Comparison of ENCODE assay signal across 1 cellular context in the genomic region with DNA sequence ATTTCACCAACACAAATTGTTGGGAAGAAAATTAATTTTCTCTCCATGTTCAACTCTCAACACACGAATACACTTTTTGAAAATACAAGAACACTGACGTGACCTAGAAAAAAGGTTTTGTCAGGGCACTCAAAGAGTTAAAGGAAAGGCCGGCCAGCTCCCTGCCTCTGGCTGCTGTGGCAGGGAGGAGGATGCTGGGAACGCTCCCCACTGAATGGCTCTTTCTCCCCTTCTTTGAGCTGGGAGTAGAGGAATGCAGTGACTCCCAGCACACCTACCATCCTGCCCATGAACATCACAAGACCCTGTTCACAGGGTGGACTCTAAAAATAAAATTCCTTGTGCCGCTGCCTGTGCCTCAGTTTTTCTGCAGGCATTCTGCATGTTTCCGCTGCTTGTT.
A peak's percentile ranks its signal among the peaks of the same experiment; 100 is the strongest.
TF ChIP-seq lines count a peak whose summit lies in the region.

No MANE protein-coding gene starts in this region.

TF ChIP-seq in K562, 482 proteins besides CTCF, POLR2A, EP300 and RAD21:
- TF ChIP-seq ZNF217 (CRISPR knock-in tag; IDR thresholded peaks at IDR 0.05), result no peak
- TF ChIP-seq, protein P1, sequence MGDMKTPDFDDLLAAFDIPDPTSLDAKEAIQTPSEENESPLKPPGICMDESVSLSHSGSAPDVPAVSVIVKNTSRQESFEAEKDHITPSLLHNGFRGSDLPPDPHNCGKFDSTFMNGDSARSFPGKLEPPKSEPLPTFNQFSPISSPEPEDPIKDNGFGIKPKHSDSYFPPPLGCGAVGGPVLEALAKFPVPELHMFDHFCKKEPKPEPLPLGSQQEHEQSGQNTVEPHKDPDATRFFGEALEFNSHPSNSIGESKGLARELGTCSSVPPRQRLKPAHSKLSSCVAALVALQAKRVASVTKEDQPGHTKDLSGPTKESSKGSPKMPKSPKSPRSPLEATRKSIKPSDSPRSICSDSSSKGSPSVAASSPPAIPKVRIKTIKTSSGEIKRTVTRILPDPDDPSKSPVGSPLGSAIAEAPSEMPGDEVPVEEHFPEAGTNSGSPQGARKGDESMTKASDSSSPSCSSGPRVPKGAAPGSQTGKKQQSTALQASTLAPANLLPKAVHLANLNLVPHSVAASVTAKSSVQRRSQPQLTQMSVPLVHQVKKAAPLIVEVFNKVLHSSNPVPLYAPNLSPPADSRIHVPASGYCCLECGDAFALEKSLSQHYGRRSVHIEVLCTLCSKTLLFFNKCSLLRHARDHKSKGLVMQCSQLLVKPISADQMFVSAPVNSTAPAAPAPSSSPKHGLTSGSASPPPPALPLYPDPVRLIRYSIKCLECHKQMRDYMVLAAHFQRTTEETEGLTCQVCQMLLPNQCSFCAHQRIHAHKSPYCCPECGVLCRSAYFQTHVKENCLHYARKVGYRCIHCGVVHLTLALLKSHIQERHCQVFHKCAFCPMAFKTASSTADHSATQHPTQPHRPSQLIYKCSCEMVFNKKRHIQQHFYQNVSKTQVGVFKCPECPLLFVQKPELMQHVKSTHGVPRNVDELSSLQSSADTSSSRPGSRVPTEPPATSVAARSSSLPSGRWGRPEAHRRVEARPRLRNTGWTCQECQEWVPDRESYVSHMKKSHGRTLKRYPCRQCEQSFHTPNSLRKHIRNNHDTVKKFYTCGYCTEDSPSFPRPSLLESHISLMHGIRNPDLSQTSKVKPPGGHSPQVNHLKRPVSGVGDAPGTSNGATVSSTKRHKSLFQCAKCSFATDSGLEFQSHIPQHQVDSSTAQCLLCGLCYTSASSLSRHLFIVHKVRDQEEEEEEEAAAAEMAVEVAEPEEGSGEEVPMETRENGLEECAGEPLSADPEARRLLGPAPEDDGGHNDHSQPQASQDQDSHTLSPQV (IDR thresholded peaks at IDR 0.05), result 0 out of 2 replicates have a peak, but pooled peaks have one; percentile 18
